Comparison of ENCODE assay signal across 23 cellular contexts in the genomic region with DNA sequence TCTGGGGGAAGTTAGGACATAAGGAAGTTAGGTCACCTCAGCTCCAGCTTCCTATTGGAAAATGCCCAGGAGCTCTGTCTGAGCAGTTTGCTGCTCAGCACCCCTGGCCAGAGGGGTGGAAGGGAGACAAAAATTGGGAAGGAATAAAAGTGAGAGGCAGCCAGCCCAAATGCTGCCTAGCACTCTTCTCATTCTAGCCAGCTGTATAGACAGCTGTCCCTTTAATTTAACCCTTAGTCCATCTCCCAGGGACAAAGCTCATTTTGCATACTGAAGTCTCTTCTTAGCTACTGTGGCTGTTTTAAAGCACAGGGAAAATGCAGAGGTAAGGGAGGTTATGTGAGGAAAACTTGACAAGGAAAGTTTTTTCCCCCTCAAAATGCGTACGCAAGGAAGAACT.
DNase-seq lines count a peak whose midpoint lies in the region; ATAC-seq, FAIRE-seq and TF ChIP-seq lines count a peak whose summit lies in the region.
"Had no signal": no experiment of that assay in that cellular context is flagged by ENCODE, and none has a peak within 500 bp of the region (broad histone marks: within the 10 kb centered on the region; RNA-seq: fewer than 3 reads in every experiment).

No MANE protein-coding gene starts in this region.

- no peaks in the 10 kb centered on the region for H3K9me3 Mint-ChIP-seq in MCF 10A (ENCODE audit: unreplicated experiment)
- H3K9me3 Mint-ChIP-seq: activated T-helper 2 cell treated with anti-CD3 and anti-CD28 coated beads, Interferon-gamma antibody, Interleukin-2, Interleukin-4, amounts not matched to agents 10 μg/mL and 5 μg/mL and 100 μg/mL, durations not matched to agents 14 hours and 24 hours and 36 hours; memory B cell; stimulated activated naive CD8-positive, alpha-beta T cell treated with anti-CD3 and anti-CD28 coated beads, Interleukin-15, amount 100 ng/mL, for 72 hours; T-helper 2 cell treated with Interferon-gamma antibody and Interleukin-4, amounts not matched to agents 5 μg/mL and 100 μg/mL, for 36 hours had no signal

- peak overlapping the region; percentile 16 for H3K27ac Mint-ChIP-seq in MCF 10A (ENCODE audit: low read depth, unreplicated experiment)
- H3K27ac Mint-ChIP-seq: activated T-helper 2 cell treated with anti-CD3 and anti-CD28 coated beads, Interferon-gamma antibody, Interleukin-2, Interleukin-4, amounts not matched to agents 10 μg/mL and 5 μg/mL and 100 μg/mL, durations not matched to agents 14 hours and 24 hours and 36 hours; memory B cell; stimulated activated naive CD8-positive, alpha-beta T cell treated with anti-CD3 and anti-CD28 coated beads, Interleukin-15, amount 100 ng/mL, for 72 hours; T-helper 2 cell treated with Interferon-gamma antibody and Interleukin-4, amounts not matched to agents 5 μg/mL and 100 μg/mL, for 36 hours; type B pancreatic cell had no signal

- H3K4me1 ChIP-seq in mammary epithelial cell (ENCODE audit: insufficient read depth, low read length) (no peaks in the 10 kb centered on the region), K562 (replicated peaks in 1 of 2; ENCODE audit: control insufficient read depth in 2 of 2, insufficient read depth in 2 of 2, low read length in 2 of 2) (peaks cover 0 to 2% of the 10 kb centered on the region in 2 experiments; a peak in 2 of 5 replicates), hepatocyte (ENCODE audit: insufficient read depth) (no peaks in the 10 kb centered on the region), skeletal muscle satellite cell (ENCODE audit: control insufficient read depth, insufficient read depth, low read length) (peaks cover 31% of the 10 kb centered on the region)
- H3K4me1 ChIP-seq: SJSA1 had no signal

- H3K9ac ChIP-seq in mammary epithelial cell (ENCODE audit: insufficient read depth, low read length) (no peak overlapping the region), K562 (ENCODE audit: insufficient read depth in 1 of 2, low read depth in 2 of 2, low read length in 2 of 2) (no peak overlapping the region), skeletal muscle satellite cell (ENCODE audit: low read depth, low read length) (no peak overlapping the region)

- POLR2A ChIA-PET in MCF 10A (lab: Yijun Ruan, JAX), result no interaction called here
- POLR2A ChIA-PET in K562 (lab: Yijun Ruan, JAX), result no interaction called here

- H3K79me2 ChIP-seq in mammary epithelial cell (ENCODE audit: insufficient read depth, low read length) (no peaks in the 10 kb centered on the region), K562 (ENCODE audit: control insufficient read depth, insufficient read depth, low read length) (no peaks in the 10 kb centered on the region), hepatocyte (no peaks in the 10 kb centered on the region)

- no TSS peak for BruUV-seq in MCF 10A (replicated peaks; lab: Mats Ljungman, UMichigan)
- BruUV-seq in mammary epithelial cell (replicated peaks; lab: Mats Ljungman, UMichigan), result no TSS peak
- BruUV-seq in K562 (replicated peaks; lab: Mats Ljungman, UMichigan), result no TSS peak

- H3K4me2 ChIP-seq in mammary epithelial cell (ENCODE audit: insufficient read depth, low read depth, low read length), result no peak overlapping the region
- no peak overlapping the region for H3K4me2 ChIP-seq in K562 (ENCODE audit: insufficient read depth, low read length)
- no peak overlapping the region for H3K4me2 ChIP-seq in hepatocyte
- H3K4me2 ChIP-seq in skeletal muscle satellite cell (ENCODE audit: low read length), result peak overlapping the region; percentile 24

- DNase-seq in MCF 10A (ENCODE audit: unreplicated experiment), result no peak
- DNase-seq in mammary epithelial cell, result no peak
- DNase-seq in K562 (ENCODE audit: extremely low read depth in 1 of 4, low spot score in 3 of 4), result no peak
- DNase-seq in hepatocyte (ENCODE audit: low spot score), result no peak
- no peak for DNase-seq in COLO668 (lab: John Stamatoyannopoulos, UW; ENCODE audit: unreplicated experiment)
- DNase-seq in activated CD4-positive, alpha-beta T cell treated with anti-CD3 and anti-CD28 coated beads for 1 hour, result no peak
- no peak for DNase-seq in RKO (ENCODE audit: low spot score)
- DNase-seq: ACHN; activated CD4-positive, CD25-positive, alpha-beta regulatory T cell treated with anti-CD3 and anti-CD28 coated beads, Interleukin-2, amount 50 U/mL, for 72 hours; central memory CD4-positive, alpha-beta T cell; DMS53; effector memory CD4-positive, alpha-beta T cell; heart right ventricle; NCI-H1930; retina; stimulated activated CD4-positive, alpha-beta T cell treated with anti-CD3 and anti-CD28 coated beads, Interleukin-2, amount 100 ng/mL, for 24 hours; stimulated activated naive CD8-positive, alpha-beta T cell treated with anti-CD3 and anti-CD28 coated beads, Interleukin-15, amount 100 ng/mL, for 72 hours had no signal

- H3K9me2 ChIP-seq in hepatocyte (replicated peaks; ENCODE audit: insufficient read depth), result no peaks in the 10 kb centered on the region

- peaks cover 6% of the 10 kb centered on the region for H3K4me1 Mint-ChIP-seq in MCF 10A (ENCODE audit: insufficient read depth, unreplicated experiment)
- H3K4me1 Mint-ChIP-seq: memory B cell; stimulated activated naive CD8-positive, alpha-beta T cell treated with anti-CD3 and anti-CD28 coated beads, Interleukin-15, amount 100 ng/mL, for 72 hours had no signal

- H3K4me3 ChIP-seq in mammary epithelial cell (replicated peaks in 1 of 3; ENCODE audit: insufficient read depth in 1 of 3, low read depth in 2 of 3, low read length in 3 of 3) (no peak overlapping the region), K562 (no peak overlapping the region), hepatocyte (no peak overlapping the region), skeletal muscle satellite cell (ENCODE audit: low read length) (no peak overlapping the region)
- H3K4me3 ChIP-seq: SJSA1 had no signal

- no peak overlapping the region for H3K4me3 Mint-ChIP-seq in MCF 10A (ENCODE audit: unreplicated experiment)
- H3K4me3 Mint-ChIP-seq: memory B cell; stimulated activated naive CD8-positive, alpha-beta T cell treated with anti-CD3 and anti-CD28 coated beads, Interleukin-15, amount 100 ng/mL, for 72 hours; T-helper 2 cell treated with Interferon-gamma antibody and Interleukin-4, amounts not matched to agents 5 μg/mL and 100 μg/mL, for 36 hours; type B pancreatic cell had no signal

- dilution Hi-C loops in mammary epithelial cell (cut with HindIII; ENCODE audit: low sequenced_read_pairs), result no loop called here

- TF ChIP-seq POLR2A in K562 (conservative IDR thresholded peaks at IDR 0.05), result no peak

- no peak for FAIRE-seq in K562 (lab: Jason Lieb, UNC)

- H4K20me1 ChIP-seq in mammary epithelial cell (ENCODE audit: insufficient read depth, low read length), result no peaks in the 10 kb centered on the region
- no peaks in the 10 kb centered on the region for H4K20me1 ChIP-seq in K562 (replicated peaks; ENCODE audit: control insufficient read depth, insufficient read depth, low read length)
- no peaks in the 10 kb centered on the region for H4K20me1 ChIP-seq in hepatocyte (ENCODE audit: insufficient read depth, poor library complexity, severe bottlenecking)

- H3K27ac ChIP-seq in mammary epithelial cell (ENCODE audit: insufficient read depth, low read depth, low read length) (no peak overlapping the region), K562 (ENCODE audit: extremely low read depth, low read depth, low read length) (no peak overlapping the region; the same call in 2 of the 3 replicates), hepatocyte (peak overlapping the region; percentile 9)
- H3K27ac ChIP-seq: SJSA1 had no signal

- ATAC-seq in K562, result peak; percentile 77
- ATAC-seq: stimulated activated naive CD8-positive, alpha-beta T cell treated with anti-CD3 and anti-CD28 coated beads, Interleukin-15, amount 100 ng/mL, for 72 hours had no signal

- H3K36me3 ChIP-seq in mammary epithelial cell (ENCODE audit: insufficient read depth, low read length), result no peaks in the 10 kb centered on the region
- H3K36me3 ChIP-seq in K562 (ENCODE audit: control insufficient read depth, insufficient read depth, low read length), result no peaks in the 10 kb centered on the region
- no peaks in the 10 kb centered on the region for H3K36me3 ChIP-seq in hepatocyte (replicated peaks; ENCODE audit: insufficient read depth, low read depth)
- no peaks in the 10 kb centered on the region for H3K36me3 ChIP-seq in skeletal muscle satellite cell (ENCODE audit: insufficient read depth, low read length)
- H3K36me3 ChIP-seq: heart right ventricle, SJSA1 had no signal

- in situ Hi-C loops in mammary epithelial cell (cut with MboI; ENCODE audit: low sequenced_read_pairs in 2 of 2), result no loop called here
- in situ Hi-C loops in K562 (cut with MboI), result no loop called here

- intact Hi-C loops in MCF 10A (cut with micrococcal nuclease) (no loop called here), mammary epithelial cell (cut with micrococcal nuclease) (no loop called here), K562 (cut with micrococcal nuclease) (no loop called here)

- TF ChIP-seq EP300 in K562 (IDR thresholded peaks at IDR 0.05; ENCODE audit: low read length), result no peak

- WGBS in mammary epithelial cell (ENCODE audit: low coverage, missing lambda C conversion rate), result 67% methylated on average over 2 of the region's 2 CpGs
- 26% methylated on average over 2 of the region's 2 CpGs for WGBS in K562 (ENCODE audit: insufficient coverage, low coverage, missing lambda C conversion rate)
- 79% methylated on average over 2 of the region's 2 CpGs for WGBS in hepatocyte (ENCODE audit: low lambda C conversion rate, missing lambda C conversion rate)

- peaks cover 84% of the 10 kb centered on the region for H3K27me3 Mint-ChIP-seq in MCF 10A (ENCODE audit: insufficient read depth, unreplicated experiment)
- H3K27me3 Mint-ChIP-seq: memory B cell; stimulated activated naive CD8-positive, alpha-beta T cell treated with anti-CD3 and anti-CD28 coated beads, Interleukin-15, amount 100 ng/mL, for 72 hours; type B pancreatic cell had no signal

- peaks cover 2% of the 10 kb centered on the region for H3K36me3 Mint-ChIP-seq in MCF 10A (ENCODE audit: insufficient read depth, unreplicated experiment)

- H3K27me3 ChIP-seq in mammary epithelial cell (ENCODE audit: insufficient read depth, low read length) (no peaks in the 10 kb centered on the region), K562 (ENCODE audit: control insufficient read depth in 2 of 2, insufficient read depth in 2 of 2, low read length in 2 of 2) (no peaks in the 10 kb centered on the region), hepatocyte (no peaks in the 10 kb centered on the region), skeletal muscle satellite cell (ENCODE audit: control insufficient read depth, insufficient read depth, low read length) (peaks cover 13% of the 10 kb centered on the region)
- H3K27me3 ChIP-seq: SJSA1 had no signal

- no peak for TF ChIP-seq RAD21 in K562 (CRISPR knock-in tag; conservative IDR thresholded peaks at IDR 0.05 in 1 of 2, IDR thresholded peaks at IDR 0.05 in 1 of 2)

- TF ChIP-seq CTCF in MCF 10A (IDR thresholded peaks at IDR 0.05; ENCODE audit: unreplicated experiment) (no peak), mammary epithelial cell (conservative IDR thresholded peaks at IDR 0.05 in 1 of 2, IDR thresholded peaks at IDR 0.05 in 1 of 2; ENCODE audit: extremely low read depth in 1 of 2, insufficient read depth in 1 of 2, low read depth in 1 of 2, low read length in 2 of 2) (no peak), K562 (IDR thresholded peaks at IDR 0.05 in 2 of 3, conservative IDR thresholded peaks at IDR 0.05 in 1 of 3; ENCODE audit: insufficient read depth in 2 of 3, low read depth in 1 of 3, low read length in 3 of 3) (no peak), hepatocyte (IDR thresholded peaks at IDR 0.05; ENCODE audit: poor library complexity) (no peak)

- H2AFZ ChIP-seq in mammary epithelial cell (ENCODE audit: low read depth, low read length) (no peak overlapping the region), K562 (ENCODE audit: low read depth, low read length) (peak overlapping the region; percentile 55; the same call in 1 of the 2 replicates), hepatocyte (no peak overlapping the region)

- H3K9me3 ChIP-seq in mammary epithelial cell (replicated peaks; ENCODE audit: insufficient read depth, low read length) (no peaks in the 10 kb centered on the region), K562 (replicated peaks; ENCODE audit: control insufficient read depth, insufficient read depth, low read depth, low read length) (no peaks in the 10 kb centered on the region), hepatocyte (ENCODE audit: low read depth) (no peaks in the 10 kb centered on the region), skeletal muscle satellite cell (replicated peaks; ENCODE audit: low read length) (no peaks in the 10 kb centered on the region)
- H3K9me3 ChIP-seq: heart right ventricle, SJSA1 had no signal

- CTCF ChIA-PET in MCF 10A (lab: Yijun Ruan, JAX), result no interaction called here
- CTCF ChIA-PET in mammary epithelial cell (lab: Charles Lee; ENCODE audit: low non-redundant PET), result no interaction called here
- CTCF ChIA-PET in K562 (lab: Yijun Ruan, JAX; ENCODE audit: low intra/inter-chr PET ratio), result no interaction called here

- H3K9me1 ChIP-seq in K562 (ENCODE audit: control insufficient read depth, insufficient read depth, low read length), result no peaks in the 10 kb centered on the region
